ENCODE assay signal across 40 cellular contexts in genomic region chr5:60927450-60927849, GRCh38.
"Had no signal": no experiment of that assay in that cellular context is flagged by ENCODE, and none has a peak within 500 bp of the region (broad histone marks: within the 10 kb centered on the region; RNA-seq: fewer than 3 reads in every experiment).

No MANE protein-coding gene starts in this region.

- H3K4me3 ChIP-seq: ascending aorta, cardiac muscle cell had no signal

- H3K9me3 ChIP-seq: ascending aorta had no signal

- H3K4me3 Mint-ChIP-seq: activated B cell treated with CpG ODN at 0.5 μM for 24 hours; activated CD4-positive, alpha-beta memory T cell treated with anti-CD3 and anti-CD28 coated beads for 36 hours; activated CD4-positive, alpha-beta T cell treated with anti-CD3 and anti-CD28 coated beads for 36 hours; activated CD8-positive, alpha-beta T cell treated with anti-CD3 and anti-CD28 coated beads for 36 hours; activated naive CD4-positive, alpha-beta T cell treated with anti-CD3 and anti-CD28 coated beads for 36 hours; activated naive CD8-positive, alpha-beta T cell; activated naive CD8-positive, alpha-beta T cell treated with anti-CD3 and anti-CD28 coated beads, Interleukin-2, amount 10 ng/mL, durations not matched to agents 7 days and 5 days; activated naive CD8-positive, alpha-beta T cell treated with anti-CD3 and anti-CD28 coated beads, Interleukin-2, amount 50 U/mL, for 24 hours; activated T-cell treated with anti-CD3 and anti-CD28 coated beads, Interleukin-2, amount 50 U/mL, for 4 hours; activated T-cell treated with anti-CD3 and anti-CD28 coated beads, Interleukin-2, amount 50 U/mL, for 72 hours; activated T-helper 1 cell treated with anti-CD3 and anti-CD28 coated beads, Interleukin-12 subunit alpha, Interleukin-12 subunit beta, Interleukin-2, Interleukin-4 antibody, amounts not matched to agents 30 ng/mL and 10 ng/mL and 1 ng/mL, durations not matched to agents 14 hours and 24 hours and 36 hours; activated T-helper 17 cell treated with anti-CD3 and anti-CD28 coated beads, Interleukin-2, amount 50 U/mL, for 72 hours; brain; central memory CD8-positive, alpha-beta T cell; T-helper 1 cell treated with Interleukin-12 subunit alpha and Interleukin-12 subunit beta and Interleukin-4 antibody, amounts not matched to agents 30 μg/mL and 1 μg/mL, for 36 hours; T-helper 2 cell treated with Interferon-gamma antibody and Interleukin-4, amounts not matched to agents 5 μg/mL and 100 μg/mL, for 36 hours had no signal

- H3K27me3 Mint-ChIP-seq: activated B cell treated with CpG ODN at 0.5 μM for 24 hours; activated CD4-positive, alpha-beta memory T cell treated with anti-CD3 and anti-CD28 coated beads for 36 hours; activated CD4-positive, alpha-beta T cell treated with anti-CD3 and anti-CD28 coated beads for 36 hours; activated CD8-positive, alpha-beta T cell treated with anti-CD3 and anti-CD28 coated beads for 36 hours; activated naive CD8-positive, alpha-beta T cell; activated naive CD8-positive, alpha-beta T cell treated with anti-CD3 and anti-CD28 coated beads, Interleukin-2, amount 10 ng/mL, durations not matched to agents 7 days and 5 days; activated naive CD8-positive, alpha-beta T cell treated with anti-CD3 and anti-CD28 coated beads, Interleukin-2, amount 50 U/mL, for 24 hours; activated T-helper 17 cell treated with anti-CD3 and anti-CD28 coated beads, Interleukin-2, amount 50 U/mL, for 72 hours; brain; central memory CD8-positive, alpha-beta T cell had no signal

- H3K4me1 Mint-ChIP-seq: activated B cell treated with CpG ODN at 0.5 μM for 24 hours; activated CD4-positive, alpha-beta T cell treated with anti-CD3 and anti-CD28 coated beads for 36 hours; activated T-helper 17 cell treated with anti-CD3 and anti-CD28 coated beads, Interleukin-2, amount 50 U/mL, for 72 hours; brain; central memory CD8-positive, alpha-beta T cell had no signal

- H3K27ac ChIP-seq: ascending aorta, cardiac muscle cell, VCaP had no signal

- H3K27ac Mint-ChIP-seq: activated B cell treated with CpG ODN at 0.5 μM for 24 hours; activated CD4-positive, alpha-beta memory T cell treated with anti-CD3 and anti-CD28 coated beads for 36 hours; activated CD4-positive, alpha-beta T cell treated with anti-CD3 and anti-CD28 coated beads for 36 hours; activated CD8-positive, alpha-beta T cell treated with anti-CD3 and anti-CD28 coated beads for 36 hours; activated naive CD4-positive, alpha-beta T cell treated with anti-CD3 and anti-CD28 coated beads for 36 hours; activated naive CD8-positive, alpha-beta T cell; activated naive CD8-positive, alpha-beta T cell treated with anti-CD3 and anti-CD28 coated beads, Interleukin-2, amount 10 ng/mL, durations not matched to agents 7 days and 5 days; activated naive CD8-positive, alpha-beta T cell treated with anti-CD3 and anti-CD28 coated beads, Interleukin-2, amount 50 U/mL, for 24 hours; activated T-cell treated with anti-CD3 and anti-CD28 coated beads, Interleukin-2, amount 50 U/mL, for 72 hours; activated T-helper 1 cell treated with anti-CD3 and anti-CD28 coated beads, Interleukin-12 subunit alpha, Interleukin-12 subunit beta, Interleukin-2, Interleukin-4 antibody, amounts not matched to agents 30 ng/mL and 10 ng/mL and 1 ng/mL, durations not matched to agents 14 hours and 24 hours and 36 hours; activated T-helper 17 cell treated with anti-CD3 and anti-CD28 coated beads, Interleukin-2, amount 50 U/mL, for 72 hours; brain; T-helper 1 cell treated with Interleukin-12 subunit alpha and Interleukin-12 subunit beta and Interleukin-4 antibody, amounts not matched to agents 30 μg/mL and 1 μg/mL, for 36 hours; T-helper 2 cell treated with Interferon-gamma antibody and Interleukin-4, amounts not matched to agents 5 μg/mL and 100 μg/mL, for 36 hours had no signal

- ATAC-seq: activated CD4-positive, alpha-beta T cell treated with anti-CD3 and anti-CD28 coated beads for 36 hours; activated CD4-positive, CD25-positive, alpha-beta regulatory T cell treated with anti-CD3 and anti-CD28 coated beads, Interleukin-2, amount 50 U/mL, for 24 hours; activated CD8-positive, alpha-beta T cell treated with anti-CD3 and anti-CD28 coated beads for 36 hours; activated naive CD8-positive, alpha-beta T cell treated with anti-CD3 and anti-CD28 coated beads, Interleukin-2, amount 50 U/mL, for 24 hours; activated T-cell treated with anti-CD3 and anti-CD28 coated beads, Interleukin-2, amount 50 U/mL, for 4 hours; activated T-cell treated with anti-CD3 and anti-CD28 coated beads, Interleukin-2, amount 50 U/mL, for 72 hours; activated T-helper 17 cell treated with anti-CD3 and anti-CD28 coated beads, Interleukin-2, amount 50 U/mL, for 72 hours had no signal

- FAIRE-seq: bronchial epithelial cell, TTC549 had no signal

- H3K9me3 Mint-ChIP-seq: activated B cell treated with CpG ODN at 0.5 μM for 24 hours; activated CD4-positive, alpha-beta memory T cell treated with anti-CD3 and anti-CD28 coated beads for 36 hours; activated CD8-positive, alpha-beta T cell treated with anti-CD3 and anti-CD28 coated beads for 36 hours; activated naive CD4-positive, alpha-beta T cell treated with anti-CD3 and anti-CD28 coated beads for 36 hours; activated naive CD8-positive, alpha-beta T cell treated with anti-CD3 and anti-CD28 coated beads, Interleukin-2, amount 10 ng/mL, durations not matched to agents 7 days and 5 days; activated naive CD8-positive, alpha-beta T cell treated with anti-CD3 and anti-CD28 coated beads, Interleukin-2, amount 50 U/mL, for 24 hours; activated T-cell treated with anti-CD3 and anti-CD28 coated beads, Interleukin-2, amount 50 U/mL, for 4 hours; activated T-cell treated with anti-CD3 and anti-CD28 coated beads, Interleukin-2, amount 50 U/mL, for 72 hours; activated T-helper 1 cell treated with anti-CD3 and anti-CD28 coated beads, Interleukin-12 subunit alpha, Interleukin-12 subunit beta, Interleukin-2, Interleukin-4 antibody, amounts not matched to agents 30 ng/mL and 10 ng/mL and 1 ng/mL, durations not matched to agents 14 hours and 24 hours and 36 hours; activated T-helper 17 cell treated with anti-CD3 and anti-CD28 coated beads, Interleukin-2, amount 50 U/mL, for 72 hours; central memory CD8-positive, alpha-beta T cell; T-helper 1 cell treated with Interleukin-12 subunit alpha and Interleukin-12 subunit beta and Interleukin-4 antibody, amounts not matched to agents 30 μg/mL and 1 μg/mL, for 36 hours; T-helper 2 cell treated with Interferon-gamma antibody and Interleukin-4, amounts not matched to agents 5 μg/mL and 100 μg/mL, for 36 hours had no signal

- H3K4me1 ChIP-seq: ascending aorta had no signal

- H3K27me3 ChIP-seq: ascending aorta, cardiac muscle cell had no signal

- DNase-seq: activated B cell treated with CpG ODN at 0.5 μM for 24 hours; activated CD4-positive, alpha-beta memory T cell treated with anti-CD3 and anti-CD28 coated beads for 36 hours; activated CD4-positive, alpha-beta T cell treated with anti-CD3 and anti-CD28 coated beads for 1 hour; activated CD4-positive, alpha-beta T cell treated with anti-CD3 and anti-CD28 coated beads for 36 hours; activated CD4-positive, alpha-beta T cell treated with anti-CD3 and anti-CD28 coated beads for 48 hours; activated CD4-positive, alpha-beta T cell treated with anti-CD3 and anti-CD28 coated beads, Interleukin-2, amount 50 U/mL, for 1 hour; activated CD4-positive, alpha-beta T cell treated with anti-CD3 and anti-CD28 coated beads, Interleukin-2, amount 50 U/mL, for 4 hours; activated CD8-positive, alpha-beta memory T cell treated with anti-CD3 and anti-CD28 coated beads, Interleukin-2, amount 50 U/mL, for 4 hours; activated CD8-positive, alpha-beta T cell treated with anti-CD3 and anti-CD28 coated beads for 36 hours; activated effector memory CD4-positive, alpha-beta T cell treated with anti-CD3 and anti-CD28 coated beads, Interleukin-2, amount 50 U/mL, for 16 hours; activated gamma-delta T cell treated with Interleukin-2 at 50 U/mL for 16 hours; activated naive CD4-positive, alpha-beta T cell; activated naive CD4-positive, alpha-beta T cell treated with anti-CD3 and anti-CD28 coated beads for 36 hours; activated naive CD4-positive, alpha-beta T cell treated with anti-CD3 and anti-CD28 coated beads, Interleukin-2, amount 50 U/mL, for 16 hours; activated naive CD8-positive, alpha-beta T cell treated with anti-CD3 and anti-CD28 coated beads, Interleukin-2, amount 10 ng/mL, durations not matched to agents 7 days and 5 days; activated naive CD8-positive, alpha-beta T cell treated with anti-CD3 and anti-CD28 coated beads, Interleukin-2, amount 50 U/mL, for 24 hours; activated T-cell treated with anti-CD3 and anti-CD28 coated beads for 4 hours; activated T-cell treated with anti-CD3 and anti-CD28 coated beads, Interleukin-2, amount 50 U/mL, for 1 hour; activated T-cell treated with anti-CD3 and anti-CD28 coated beads, Interleukin-2, amount 50 U/mL, for 4 hours; activated T-cell treated with anti-CD3 and anti-CD28 coated beads, Interleukin-2, amount 50 U/mL, for 72 hours; amygdala; anterior cingulate cortex; caudate nucleus; cerebellar nuclear complex; T-helper 1 cell; T-helper 2 cell; T-helper 9 cell had no signal
